ENCODE assay signal across 10 cellular contexts in the genomic region with DNA sequence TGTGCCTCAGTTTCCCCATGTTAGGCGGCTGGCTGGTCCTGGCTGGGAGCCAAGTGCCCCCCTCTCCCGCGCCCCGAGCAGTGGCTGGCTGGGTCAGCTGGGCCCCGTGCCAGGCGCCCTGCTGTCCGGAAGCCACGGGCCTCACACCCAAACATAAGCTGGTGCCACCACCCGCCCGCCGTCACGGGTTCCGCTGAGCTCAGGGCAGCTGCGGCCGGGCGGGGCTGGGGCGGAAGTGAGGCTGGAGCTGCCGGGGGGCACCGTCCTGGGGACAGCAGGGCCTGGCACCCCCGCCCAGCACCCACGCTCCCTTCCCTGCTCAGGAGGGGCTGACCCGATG. TPM values are rescaled to one million over a fixed set of nuclear protein-coding genes. Genes with fewer than 3 reads are reported as not detected.
A peak's percentile ranks its signal among the peaks of the same experiment; 100 is the strongest.
DNase-seq lines count a peak whose midpoint lies in the region; ATAC-seq and TF ChIP-seq lines count a peak whose summit lies in the region.
"Had no signal": no experiment of that assay in that cellular context is flagged by ENCODE, and none has a peak within 500 bp of the region (broad histone marks: within the 10 kb centered on the region; RNA-seq: fewer than 3 reads in every experiment).

No MANE protein-coding gene starts in this region.

- H3K4me1 Mint-ChIP-seq in CD14-positive monocyte: peaks cover 17% of the 10 kb centered on the region
- peaks cover 4% of the 10 kb centered on the region for H3K4me1 Mint-ChIP-seq in GM23338

- no peaks in the 10 kb centered on the region for H3K79me1 ChIP-seq in neuronal stem cell (ENCODE audit: low read depth, low read length)

- H2BK5ac ChIP-seq in neuronal stem cell (ENCODE audit: low read length): no peak overlapping the region

- DNase-seq in CD14-positive monocyte (ENCODE audit: low spot score) (peak; percentile 72), PC-9 (peak in 1 of 2 experiments; percentile 31), globus pallidus (ENCODE audit: low spot score) (peak; percentile 92), neuronal stem cell (ENCODE audit: low spot score) (no peak), GM23338 (ENCODE audit: low spot score) (no peak), ovary (no peak)
- DNase-seq: activated gamma-delta T cell treated with Interleukin-2 at 50 U/mL for 16 hours had no signal

- H3K4me3 Mint-ChIP-seq in CD14-positive monocyte: no peak overlapping the region
- H3K4me3 Mint-ChIP-seq in GM23338: no peak overlapping the region

- H3K79me2 ChIP-seq in PC-9 (ENCODE audit: low read depth) (no peaks in the 10 kb centered on the region), GM23338 (replicated peaks; ENCODE audit: insufficient read depth) (no peaks in the 10 kb centered on the region)

- ATAC-seq in HG03280 (IDR thresholded peaks at IDR 0.05; ENCODE audit: unreplicated experiment): no peak
- no peak for ATAC-seq in GM23338
- ATAC-seq in GM18502 (IDR thresholded peaks at IDR 0.05; ENCODE audit: poor library complexity, unreplicated experiment): no peak

- no peak for TF ChIP-seq POLR2A in ovary (IDR thresholded peaks at IDR 0.05)

- no peak overlapping the region for H3K4me3 ChIP-seq in PC-9
- no peak overlapping the region for H3K4me3 ChIP-seq in neuronal stem cell (ENCODE audit: low read length in 2 of 2)
- no peak overlapping the region for H3K4me3 ChIP-seq in GM23338
- H3K4me3 ChIP-seq in ovary: no peak overlapping the region

- no peaks in the 10 kb centered on the region for H4K20me1 ChIP-seq in PC-9 (ENCODE audit: insufficient read depth)
- H4K20me1 ChIP-seq in GM23338 (replicated peaks; ENCODE audit: insufficient read depth): no peaks in the 10 kb centered on the region; the same call in 1 of the 2 replicates

- H3K23ac ChIP-seq in neuronal stem cell (ENCODE audit: low read depth, low read length, poor library complexity): no peak overlapping the region

- no peak overlapping the region for H4K91ac ChIP-seq in neuronal stem cell (ENCODE audit: low read depth, low read length, poor library complexity)

- no TSS peak for BruUV-seq in PC-9 (replicated peaks; lab: Mats Ljungman, UMichigan)

- H2AK5ac ChIP-seq in neuronal stem cell (ENCODE audit: low read depth, low read length): peak overlapping the region; percentile 63

- TF ChIP-seq EP300 in ovary (IDR thresholded peaks at IDR 0.05): no peak

- no peak overlapping the region for H2AFZ ChIP-seq in PC-9
- no peak overlapping the region for H2AFZ ChIP-seq in neuronal stem cell (ENCODE audit: low read length)
- H2AFZ ChIP-seq in GM23338: no peak overlapping the region

- H3K14ac ChIP-seq in neuronal stem cell (ENCODE audit: low read length): no peak overlapping the region

- TF ChIP-seq CTCF in CD14-positive monocyte (IDR thresholded peaks at IDR 0.05) (no peak), PC-9 (conservative IDR thresholded peaks at IDR 0.05) (no peak), GM23338 (conservative IDR thresholded peaks at IDR 0.05; ENCODE audit: low read depth in 2 of 2) (no peak), ovary (IDR thresholded peaks at IDR 0.05) (no peak)

- H3K27ac ChIP-seq in PC-9: no peak overlapping the region
- H3K27ac ChIP-seq in neuronal stem cell (replicated peaks; ENCODE audit: low read length): no peak overlapping the region
- H3K27ac ChIP-seq in GM23338 (ENCODE audit: low read depth): no peak overlapping the region
- no peak overlapping the region for H3K27ac ChIP-seq in ovary

- no peak overlapping the region for H2BK15ac ChIP-seq in neuronal stem cell (ENCODE audit: low read length)

- H3K9ac ChIP-seq in neuronal stem cell (ENCODE audit: low read depth, low read length, poor library complexity): no peak overlapping the region

- H3K18ac ChIP-seq in neuronal stem cell (ENCODE audit: low read length): no peak overlapping the region

- intact Hi-C loops in CD14-positive monocyte (cut with micrococcal nuclease): no loop called here
- intact Hi-C loops in PC-9 (cut with micrococcal nuclease; ENCODE audit: unreplicated experiment): no loop called here
- intact Hi-C loops in ovary (cut with DNase I): no loop called here

- peaks cover 0 to 6% (median 2%) of the 10 kb centered on the region in 7 donors for H3K9me3 Mint-ChIP-seq in CD14-positive monocyte
- peaks cover 16% of the 10 kb centered on the region; the same call in 2 of the 3 replicates for H3K9me3 Mint-ChIP-seq in GM23338

- POLR2A ChIA-PET in PC-9 (lab: Charles Lee; ENCODE audit: unreplicated experiment): no interaction called here

- H2BK120ac ChIP-seq in neuronal stem cell (ENCODE audit: low read depth, low read length): no peak overlapping the region

- H3K36me3 ChIP-seq in PC-9 (ENCODE audit: low read depth) (no peaks in the 10 kb centered on the region), neuronal stem cell (replicated peaks in 1 of 2; ENCODE audit: control insufficient read depth in 2 of 2, insufficient read depth in 2 of 2, low read length in 2 of 2) (peaks cover 2 to 3% of the 10 kb centered on the region in 2 donors), GM23338 (ENCODE audit: insufficient read depth) (no peaks in the 10 kb centered on the region), ovary (no peaks in the 10 kb centered on the region)

- peak overlapping the region; percentile 19 for H3K4me2 ChIP-seq in PC-9
- H3K4me2 ChIP-seq in neuronal stem cell (ENCODE audit: insufficient read depth, low read length, poor library complexity, severe bottlenecking): no peak overlapping the region
- H3K4me2 ChIP-seq in GM23338: no peak overlapping the region

- no peak overlapping the region for H3K4ac ChIP-seq in neuronal stem cell (ENCODE audit: low read length)

- H3K4me1 ChIP-seq in PC-9 (replicated peaks; ENCODE audit: insufficient read depth) (no peaks in the 10 kb centered on the region), neuronal stem cell (ENCODE audit: control insufficient read depth in 2 of 2, insufficient read depth in 1 of 2, low read depth in 1 of 2, low read length in 2 of 2) (peaks cover 2 to 5% of the 10 kb centered on the region in 2 donors), GM23338 (ENCODE audit: insufficient read depth) (no peaks in the 10 kb centered on the region), ovary (ENCODE audit: insufficient read depth) (peaks cover 5% of the 10 kb centered on the region)

- no peaks in the 10 kb centered on the region for H3K36me3 Mint-ChIP-seq in CD14-positive monocyte
- H3K36me3 Mint-ChIP-seq in GM23338 (ENCODE audit: low read depth): peaks cover 4% of the 10 kb centered on the region; the same call in 1 of the 3 replicates

- H3K9me3 ChIP-seq in PC-9 (ENCODE audit: insufficient read depth, low read depth) (no peaks in the 10 kb centered on the region), neuronal stem cell (replicated peaks in 1 of 2; ENCODE audit: control insufficient read depth in 2 of 2, insufficient read depth in 1 of 2, low read depth in 1 of 2, low read length in 2 of 2) (no peaks in the 10 kb centered on the region), ovary (no peaks in the 10 kb centered on the region)

- H3K27me3 ChIP-seq in PC-9 (ENCODE audit: insufficient read depth, low read depth) (no peaks in the 10 kb centered on the region), neuronal stem cell (ENCODE audit: control insufficient read depth in 3 of 3, insufficient read depth in 3 of 3, low read depth in 1 of 3, low read length in 3 of 3) (no peaks in the 10 kb centered on the region), GM23338 (ENCODE audit: insufficient read depth) (no peaks in the 10 kb centered on the region), ovary (no peaks in the 10 kb centered on the region)

- no CpG with 5 or more reads among the region's 22 CpGs for WGBS in neuronal stem cell (ENCODE audit: extremely low coverage in 2 of 2, insufficient read length in 2 of 2, insufficient replicate concordance in 1 of 2), 2 donors
- WGBS in ovary, 3 donors: 57 to 64% (median 63%) methylated on average over 8 to 22 of the region's 22 CpGs

- H3K9me2 ChIP-seq in PC-9 (ENCODE audit: insufficient read depth) (no peaks in the 10 kb centered on the region), GM23338 (ENCODE audit: insufficient read depth) (no peaks in the 10 kb centered on the region)

- CTCF ChIA-PET in PC-9 (lab: Charles Lee): no interaction called here

- H4K8ac ChIP-seq in neuronal stem cell (ENCODE audit: low read depth, low read length): no peak overlapping the region

- no peak overlapping the region for H2BK12ac ChIP-seq in neuronal stem cell (ENCODE audit: low read length)

- H3K27ac Mint-ChIP-seq in CD14-positive monocyte (peak overlapping the region in 1 of 7 donors; percentile 40), GM23338 (no peak overlapping the region)

- H3K27me3 Mint-ChIP-seq in CD14-positive monocyte (ENCODE audit: low read depth in 3 of 3): peaks cover 11 to 40% (median 13%) of the 10 kb centered on the region in 3 donors
- peaks cover 6% of the 10 kb centered on the region for H3K27me3 Mint-ChIP-seq in GM23338 (ENCODE audit: insufficient read depth, low read depth, poor library complexity)

- no peaks in the 10 kb centered on the region for H3F3A ChIP-seq in PC-9 (ENCODE audit: insufficient read depth, low read depth)
- H3F3A ChIP-seq in GM23338 (replicated peaks; ENCODE audit: low read depth): no peaks in the 10 kb centered on the region

RNA-seq across cellular contexts. Expression of gene HCN2, which starts 19.3 kb away (rescaled TPM):
- polyA plus RNA-seq in CD14-positive monocyte (not detected), GM23338 (2016; fragmentation: Nextera tagmentation; extraction: Ambion mirVana) (0.06 and 0.14 TPM in 2 replicates), ovary (under 1 TPM in 1 of 2 donors, not detected in 1; 0.13 TPM)
- total RNA-seq in PC-9 (2021) (1.5 and 2.0 TPM in 2 replicates), ovary (under 1 TPM in 3 of 7 donors, not detected in 4; 0.07 to 0.23 (median 0.10) TPM)
- 0.10 TPM for polyA plus RNA-seq in neuronal stem cell (2013, experiment 1 of 2)
- 0.10 TPM for polyA plus RNA-seq in neuronal stem cell (2013, experiment 2 of 2)
- total RNA-seq in GM23338 (2014; rRNA removed; shearing (Covaris generic)): 2.9 and 3.7 TPM in 2 replicates

RNA-seq across cellular contexts. Expression of gene POLRMT, which starts 24.4 kb away (rescaled TPM):
- polyA plus RNA-seq in CD14-positive monocyte: 10 to 100 TPM; 16.2 to 17.6 TPM
- 46.4 and 57.1 TPM in 2 replicates for total RNA-seq in PC-9 (2021)
- 50.0 TPM for polyA plus RNA-seq in neuronal stem cell (2013, experiment 1 of 2)
- polyA plus RNA-seq in neuronal stem cell (2013, experiment 2 of 2): 45.6 TPM
- total RNA-seq in GM23338 (2014; rRNA removed; shearing (Covaris generic)): 120 and 148 TPM in 2 replicates
- polyA plus RNA-seq in GM23338 (2016; fragmentation: Nextera tagmentation; extraction: Ambion mirVana): 98.0 and 125 TPM in 2 replicates
- 10 to 100 TPM; 19.9 to 52.3 (median 43.9) TPM for total RNA-seq in ovary
- polyA plus RNA-seq in ovary: 10 to 100 TPM; 13.5 to 39.6 TPM

RNA-seq across cellular contexts. Expression of gene FGF22, which starts 30.7 kb away (rescaled TPM):
- polyA plus RNA-seq in CD14-positive monocyte (not detected), GM23338 (2016; fragmentation: Nextera tagmentation; extraction: Ambion mirVana) (1.0 and 1.1 TPM in 2 replicates), ovary (1 to 10 TPM in 1 of 2 donors, not detected in 1; 4.2 TPM)
- total RNA-seq in PC-9 (2021) (0.35 TPM in 1 of 2 replicates, not detected in the other), ovary (1 to 10 TPM in 6 of 7 donors, under 1 TPM in 1; 0.23 to 4.4 (median 2.2) TPM)
- 0.78 TPM for polyA plus RNA-seq in neuronal stem cell (2013, experiment 1 of 2)
- 0.66 TPM for polyA plus RNA-seq in neuronal stem cell (2013, experiment 2 of 2)
- total RNA-seq in GM23338 (2014; rRNA removed; shearing (Covaris generic)): 0.31 and 2.8 TPM in 2 replicates
- total RNA-seq: dermis microvascular lymphatic vessel endothelial cell had no signal

RNA-seq across cellular contexts. Expression of gene BSG, which starts 36.6 kb away (rescaled TPM):
- polyA plus RNA-seq in CD14-positive monocyte (100 to 1,000 TPM; 364 to 431 TPM), GM23338 (2016; fragmentation: Nextera tagmentation; extraction: Ambion mirVana) (957 and 960 TPM in 2 replicates), ovary (100 to 1,000 TPM; 111 to 290 TPM)
- total RNA-seq in PC-9 (2021) (772 and 823 TPM in 2 replicates), ovary (100 to 1,000 TPM; 225 to 484 (median 324) TPM)
- polyA plus RNA-seq in neuronal stem cell (2013, experiment 1 of 2): 596 TPM
- 585 TPM for polyA plus RNA-seq in neuronal stem cell (2013, experiment 2 of 2)
- total RNA-seq in GM23338 (2014; rRNA removed; shearing (Covaris generic)): 891 and 973 TPM in 2 replicates

RNA-seq across cellular contexts. Expression of gene RNF126, which starts 54.0 kb away (rescaled TPM):
- polyA plus RNA-seq in CD14-positive monocyte: 10 to 100 TPM; 29.1 to 31.6 TPM
- 54.4 and 63.7 TPM in 2 replicates for total RNA-seq in PC-9 (2021)
- 59.4 TPM for polyA plus RNA-seq in neuronal stem cell (2013, experiment 1 of 2)
- 57.6 TPM for polyA plus RNA-seq in neuronal stem cell (2013, experiment 2 of 2)
- 80.5 and 112 TPM in 2 replicates for total RNA-seq in GM23338 (2014; rRNA removed; shearing (Covaris generic))
- polyA plus RNA-seq in GM23338 (2016; fragmentation: Nextera tagmentation; extraction: Ambion mirVana): 91.7 and 95.7 TPM in 2 replicates
- total RNA-seq in ovary: 10 to 100 TPM; 26.6 to 52.2 (median 34.5) TPM
- 10 to 100 TPM in 1 of 2 donors, 1 to 10 TPM in 1; 1.5 to 29.4 TPM for polyA plus RNA-seq in ovary

Comparison
In these comparisons a context has a peak if more than half of its experiments do, and no peak if none do; other contexts are left out.
1. DNase-seq: peak in CD14-positive monocyte (single experiment) and globus pallidus (single experiment); none in neuronal stem cell (single experiment), GM23338 (single experiment) and ovary (0 of 5).